Comparison of ENCODE assay signal across 19 cellular contexts in the genomic region with DNA sequence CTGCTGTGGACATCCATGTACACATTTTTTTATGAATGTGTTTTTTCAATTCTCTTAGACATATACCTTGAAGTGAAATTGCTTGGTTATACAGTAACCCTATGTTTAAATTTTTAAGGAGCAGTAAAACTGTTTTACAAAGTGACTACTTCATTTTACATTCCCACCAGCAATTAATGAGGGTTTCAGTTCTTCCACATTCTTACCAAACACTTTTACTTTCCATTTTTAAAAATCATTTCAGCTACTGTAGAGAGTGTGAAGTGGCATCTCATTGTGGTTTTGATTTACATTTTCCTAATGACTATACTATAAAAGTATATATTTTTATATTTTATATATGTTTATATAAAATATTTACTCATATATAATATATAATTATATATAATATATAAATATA.
DNase-seq lines count a peak whose midpoint lies in the region; ATAC-seq, FAIRE-seq and TF ChIP-seq lines count a peak whose summit lies in the region.
"Had no signal": no experiment of that assay in that cellular context is flagged by ENCODE, and none has a peak within 500 bp of the region (broad histone marks: within the 10 kb centered on the region; RNA-seq: fewer than 3 reads in every experiment).

No MANE protein-coding gene starts in this region.

- H3K4me3 ChIP-seq in pancreas (no peak overlapping the region), vagina (no peak overlapping the region)
- H3K4me3 ChIP-seq: BLaER1 treated with 17β-estradiol and CSF1 and Interleukin-3, amounts not matched to agents 10 nM and 100 nM; HAP-1 had no signal

- no peak overlapping the region for H3K27ac ChIP-seq in pancreas
- no peak overlapping the region for H3K27ac ChIP-seq in vagina
- H3K27ac ChIP-seq: BLaER1 treated with 17β-estradiol and CSF1 and Interleukin-3, amounts not matched to agents 10 nM and 100 nM had no signal

- DNase-seq in RCC 7860 (ENCODE audit: low spot score), result no peak
- DNase-seq in pancreas, result no peak
- DNase-seq in NCI-H2081 treated with DMSO at 0.1 percent for 48 hours (lab: John Stamatoyannopoulos, UW), result no peak
- DNase-seq in vagina (ENCODE audit: extremely low spot score in 2 of 2), result no peak
- DNase-seq: AML-193; BE2C; CD4-positive, alpha-beta T cell; CD8-positive, alpha-beta memory T cell; DMS 273 treated with DMSO at 0.1 percent for 48 hours; DMS79; EL; GF-D8; GOT3 had no signal

- intact Hi-C loops in pancreas (cut with DNase I) (no loop called here), vagina (cut with DNase I) (no loop called here)

- H3K9me3 ChIP-seq in pancreas (no peaks in the 10 kb centered on the region), vagina (no peaks in the 10 kb centered on the region)
- H3K9me3 ChIP-seq: BE2C; BLaER1 treated with 17β-estradiol and CSF1 and Interleukin-3, amounts not matched to agents 10 nM and 100 nM; HAP-1 had no signal

- peak; percentile 80 for FAIRE-seq in RCC 7860 (lab: Jason Lieb, UNC)
- FAIRE-seq in pancreas (lab: Jason Lieb, UNC), result peak; percentile 68
- FAIRE-seq: GM12892, H54 had no signal

- no peaks in the 10 kb centered on the region for H3K27me3 ChIP-seq in pancreas
- H3K27me3 ChIP-seq in vagina, result no peaks in the 10 kb centered on the region
- H3K27me3 ChIP-seq: BE2C; BLaER1 treated with 17β-estradiol and CSF1 and Interleukin-3, amounts not matched to agents 10 nM and 100 nM had no signal

- H3K4me1 ChIP-seq in pancreas, result no peaks in the 10 kb centered on the region
- no peaks in the 10 kb centered on the region for H3K4me1 ChIP-seq in vagina
- H3K4me1 ChIP-seq: BE2C; BLaER1 treated with 17β-estradiol and CSF1 and Interleukin-3, amounts not matched to agents 10 nM and 100 nM; HAP-1 had no signal

- ATAC-seq in GM18868 (IDR thresholded peaks at IDR 0.05; ENCODE audit: unreplicated experiment) (peak; percentile 44), pancreas (no peak), GM21737 (IDR thresholded peaks at IDR 0.05; ENCODE audit: unreplicated experiment) (no peak)

- TF ChIP-seq CTCF in pancreas (IDR thresholded peaks at IDR 0.05) (no peak), vagina (IDR thresholded peaks at IDR 0.05) (no peak)

- no peaks in the 10 kb centered on the region for H3K36me3 ChIP-seq in pancreas
- no peaks in the 10 kb centered on the region for H3K36me3 ChIP-seq in vagina
- H3K36me3 ChIP-seq: BE2C; BLaER1 treated with 17β-estradiol and CSF1 and Interleukin-3, amounts not matched to agents 10 nM and 100 nM; HAP-1 had no signal

- no peak for TF ChIP-seq POLR2A in vagina (IDR thresholded peaks at IDR 0.05)
